In genomic region chr22:17785185-17786184, GRCh38 we compare ENCODE assay signal across 9 cellular contexts. TPM values are rescaled to one million over a fixed set of nuclear protein-coding genes. Genes with fewer than 3 reads are reported as not detected.
DNase-seq lines count a peak whose midpoint lies in the region; ATAC-seq, FAIRE-seq and TF ChIP-seq lines count a peak whose summit lies in the region.
"Had no signal": no experiment of that assay in that cellular context is flagged by ENCODE, and none has a peak within 500 bp of the region (broad histone marks: within the 10 kb centered on the region; RNA-seq: fewer than 3 reads in every experiment).

No MANE protein-coding gene starts in this region.

- no peaks in the 10 kb centered on the region for H3K9me3 Mint-ChIP-seq in activated T-helper 17 cell treated with anti-CD3 and anti-CD28 coated beads, Interleukin-2, amount 50 U/mL, for 72 hours
- peaks cover 10% of the 10 kb centered on the region for H3K9me3 Mint-ChIP-seq in glutamatergic neuron (ENCODE audit: unreplicated experiment)

- no peaks in the 10 kb centered on the region for H3K27me3 ChIP-seq in PC-9 (ENCODE audit: insufficient read depth, low read depth)
- no peaks in the 10 kb centered on the region for H3K27me3 ChIP-seq in small intestine (ENCODE audit: control insufficient read depth in 2 of 2, insufficient read depth in 2 of 2, low read length in 2 of 2)

- H3K4me3 Mint-ChIP-seq in activated T-helper 17 cell treated with anti-CD3 and anti-CD28 coated beads, Interleukin-2, amount 50 U/mL, for 72 hours = no peak overlapping the region
- no peak overlapping the region for H3K4me3 Mint-ChIP-seq in glutamatergic neuron (ENCODE audit: unreplicated experiment)

- no peaks in the 10 kb centered on the region for H3F3A ChIP-seq in PC-9 (ENCODE audit: insufficient read depth, low read depth)

- WGBS in small intestine, 3 donors = 72 to 83% (median 78%) methylated on average over 33 to 37 of the region's 37 CpGs

- POLR2A ChIA-PET in PC-9 (lab: Charles Lee; ENCODE audit: unreplicated experiment) = interaction anchor here (0.6 kb wide), 1 partner anchor 38 kb away, joined by 10 read pairs; no protein-coding TSS in a partner anchor

- TF ChIP-seq CTCF in PC-9 (conservative IDR thresholded peaks at IDR 0.05) = peak; percentile 70
- peak; percentile 40 for TF ChIP-seq CTCF in glutamatergic neuron (IDR thresholded peaks at IDR 0.05; ENCODE audit: partially characterized antibody, unreplicated experiment)

- H2AFZ ChIP-seq in PC-9 = no peak overlapping the region

- no peak for FAIRE-seq in small intestine (lab: Jason Lieb, UNC)
- FAIRE-seq: endometrium had no signal

- H3K27ac Mint-ChIP-seq in activated T-helper 17 cell treated with anti-CD3 and anti-CD28 coated beads, Interleukin-2, amount 50 U/mL, for 72 hours = no peak overlapping the region
- H3K27ac Mint-ChIP-seq in glutamatergic neuron (ENCODE audit: unreplicated experiment) = peak overlapping the region; percentile 28

- H3K36me3 Mint-ChIP-seq in activated T-helper 17 cell treated with anti-CD3 and anti-CD28 coated beads, Interleukin-2, amount 50 U/mL, for 72 hours (ENCODE audit: low read depth) = peaks cover 4% of the 10 kb centered on the region
- no peaks in the 10 kb centered on the region for H3K36me3 Mint-ChIP-seq in glutamatergic neuron (ENCODE audit: unreplicated experiment)

- no peaks in the 10 kb centered on the region for H3K79me2 ChIP-seq in PC-9 (ENCODE audit: low read depth)

- H3K4me2 ChIP-seq in PC-9 = no peak overlapping the region

- no peaks in the 10 kb centered on the region for H3K36me3 ChIP-seq in PC-9 (ENCODE audit: low read depth)
- H3K36me3 ChIP-seq in small intestine (ENCODE audit: control insufficient read depth in 2 of 2, insufficient read depth in 2 of 2, low read length in 2 of 2) = peaks cover 0 to 3% of the 10 kb centered on the region in 2 donors

- peak; percentile 35 for ATAC-seq in activated T-helper 17 cell treated with anti-CD3 and anti-CD28 coated beads, Interleukin-2, amount 50 U/mL, for 72 hours (replicated peaks)
- no peak for ATAC-seq in HG02763 (IDR thresholded peaks at IDR 0.05; ENCODE audit: unreplicated experiment)

- no peaks in the 10 kb centered on the region for H3K9me2 ChIP-seq in PC-9 (ENCODE audit: insufficient read depth)

- DNase-seq in NCI-H345 (lab: John Stamatoyannopoulos, UW) (peak; percentile 1), NCI-H345 treated with DMSO at 0.1 percent for 48 hours (lab: John Stamatoyannopoulos, UW; ENCODE audit: unreplicated experiment) (no peak), PC-9 (peak in 1 of 2 experiments; percentile 68), glutamatergic neuron (peak; percentile 50), small intestine (peak; percentile 56), epidermal melanocyte (ENCODE audit: insufficient read length, low spot score) (no peak)

- no peak overlapping the region for H3K4me3 ChIP-seq in PC-9
- H3K4me3 ChIP-seq in small intestine (ENCODE audit: low read depth in 1 of 2, low read length in 2 of 2) = no peak overlapping the region

- no peaks in the 10 kb centered on the region for H3K27me3 Mint-ChIP-seq in activated T-helper 17 cell treated with anti-CD3 and anti-CD28 coated beads, Interleukin-2, amount 50 U/mL, for 72 hours
- H3K27me3 Mint-ChIP-seq in glutamatergic neuron (ENCODE audit: unreplicated experiment) = peaks cover 9% of the 10 kb centered on the region

- H3K4me1 ChIP-seq in PC-9 (replicated peaks; ENCODE audit: insufficient read depth) (peaks cover 16% of the 10 kb centered on the region), small intestine (ENCODE audit: control insufficient read depth in 2 of 2, insufficient read depth in 1 of 2, low read depth in 1 of 2, low read length in 1 of 2) (peaks cover 0 to 2% of the 10 kb centered on the region in 2 donors)

- CTCF ChIA-PET in PC-9 (lab: Charles Lee) = interaction anchor here (0.6 to 1.1 kb wide), 7 partner anchors 13 to 330 kb away, joined by 3 to 13 read pairs (median 3); no protein-coding TSS in a partner anchor

- intact Hi-C loops in PC-9 (cut with micrococcal nuclease; ENCODE audit: unreplicated experiment) = loop anchor here (2.0 to 5.0 kb wide), 2 partner anchors 43 to 227 kb away; no protein-coding TSS in a partner anchor

- BruUV-seq in PC-9 (replicated peaks; lab: Mats Ljungman, UMichigan) = no TSS peak

- H4K20me1 ChIP-seq in PC-9 (ENCODE audit: insufficient read depth) = no peaks in the 10 kb centered on the region

- H3K9me3 ChIP-seq in PC-9 (ENCODE audit: insufficient read depth, low read depth) = no peaks in the 10 kb centered on the region
- H3K9me3 ChIP-seq in small intestine (ENCODE audit: control insufficient read depth, low read depth) = no peaks in the 10 kb centered on the region

- H3K27ac ChIP-seq in PC-9 = no peak overlapping the region
- no peak overlapping the region for H3K27ac ChIP-seq in small intestine (ENCODE audit: low read depth in 1 of 2, low read length in 1 of 2)

- H3K4me1 Mint-ChIP-seq in activated T-helper 17 cell treated with anti-CD3 and anti-CD28 coated beads, Interleukin-2, amount 50 U/mL, for 72 hours = peaks cover 10% of the 10 kb centered on the region
- peaks cover 19% of the 10 kb centered on the region for H3K4me1 Mint-ChIP-seq in glutamatergic neuron (ENCODE audit: low read depth, unreplicated experiment)

RNA-seq across cellular contexts. Expression of gene BID, which starts 11.2 kb away (rescaled TPM):
- total RNA-seq in PC-9 (2021) (44.4 and 59.0 TPM in 2 replicates), glutamatergic neuron (ENCODE audit: unreplicated experiment) (18.5 TPM)
- total RNA-seq in activated T-helper 17 cell treated with anti-CD3 and anti-CD28 coated beads, Interleukin-2, amount 50 U/mL, for 72 hours = 10 to 100 TPM in 1 of 2 donors, 1 to 10 TPM in 1; 6.2 to 19.2 TPM
- 10 to 100 TPM; 12.7 to 59.4 (median 15.1) TPM for polyA plus RNA-seq in small intestine

Comparison
In these comparisons a context has a peak if more than half of its experiments do, and no peak if none do; other contexts are left out.
1. DNase-seq: peak in NCI-H345 (single experiment), glutamatergic neuron (single experiment) and small intestine (single experiment); none in NCI-H345 treated with DMSO at 0.1 percent for 48 hours (single experiment) and epidermal melanocyte (single experiment).